14 cellular contexts compared by ENCODE assay signal in the genomic region with DNA sequence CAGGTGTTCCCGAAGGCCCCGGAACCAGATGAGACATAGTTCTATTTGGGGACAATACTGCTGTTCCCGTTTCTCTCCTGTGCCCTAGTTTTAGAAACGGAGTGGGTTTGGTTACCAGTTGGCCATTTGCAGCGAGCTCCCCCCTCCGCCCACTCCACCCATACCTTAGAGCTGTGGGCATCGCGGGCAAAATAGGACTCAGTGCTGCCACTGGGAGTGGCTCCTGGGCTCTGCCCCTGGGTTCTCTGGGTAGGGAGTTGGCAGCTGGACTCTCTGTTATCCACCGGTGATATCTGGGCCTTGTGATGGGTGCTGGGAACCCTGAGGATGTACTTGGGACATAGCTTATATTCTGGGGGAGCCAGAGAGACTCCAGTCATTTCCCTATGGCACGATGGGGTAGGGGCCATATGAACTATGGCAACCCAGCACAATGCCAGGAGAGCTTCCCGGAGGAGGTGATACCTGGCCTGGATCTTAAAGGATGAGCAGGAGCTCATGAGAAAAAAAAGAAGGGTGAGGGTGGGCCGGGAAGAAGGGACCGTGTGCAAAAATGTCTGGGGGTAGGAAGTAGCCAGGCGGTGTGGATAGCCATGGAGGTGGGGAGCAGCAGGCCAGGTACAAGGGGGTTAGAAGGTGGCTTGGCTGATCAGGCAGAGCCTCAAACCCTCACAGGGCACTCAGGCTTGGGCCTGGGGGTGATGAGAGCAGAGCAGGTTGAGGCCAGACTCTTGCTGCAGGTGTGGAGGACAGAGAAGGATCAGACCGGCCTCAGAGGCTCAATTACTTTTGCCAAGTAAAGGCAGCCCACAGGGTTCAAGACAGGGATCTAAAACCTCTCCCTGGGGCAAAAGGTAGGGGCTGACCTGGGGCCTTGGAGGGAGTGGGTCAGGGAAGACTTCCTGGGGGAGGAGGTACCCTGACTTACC. TPM values are rescaled to one million over a fixed set of nuclear protein-coding genes. Genes with fewer than 3 reads are reported as not detected.
DNase-seq lines count a peak whose midpoint lies in the region; TF ChIP-seq lines count a peak whose summit lies in the region.
"Had no signal": no experiment of that assay in that cellular context is flagged by ENCODE, and none has a peak within 500 bp of the region (broad histone marks: within the 10 kb centered on the region; RNA-seq: fewer than 3 reads in every experiment).

No MANE protein-coding gene starts in this region.

- TF ChIP-seq POLR2A in esophagus squamous epithelium (IDR thresholded peaks at IDR 0.05), result no peak

- peak overlapping the region; percentile 83 for H3K27ac ChIP-seq in BLaER1
- peak overlapping the region in 1 of 2 experiments; percentile 90; a peak in 2 of 4 replicates for H3K27ac ChIP-seq in SK-N-SH (ENCODE audit: low read depth in 2 of 2, low read length in 1 of 2)
- H3K27ac ChIP-seq in esophagus squamous epithelium, result peak overlapping the region in 3 of 4 donors; percentile 7 to 88 (median 83)
- H3K27ac ChIP-seq: VCaP had no signal

- no peak for TF ChIP-seq RAD21 in SK-N-SH (IDR thresholded peaks at IDR 0.05; ENCODE audit: low read length)

- DNase-seq in SK-N-SH (peak; percentile 10), esophagus squamous epithelium (lab: John Stamatoyannopoulos, UW) (no peak), posterior vena cava (ENCODE audit: low spot score) (peak; percentile 45), ACHN (no peak), NCI-H1436 treated with DMSO at 0.1 percent for 48 hours (lab: John Stamatoyannopoulos, UW) (no peak), GM10248 (ENCODE audit: extremely low spot score) (no peak)
- DNase-seq in stimulated activated CD4-positive, alpha-beta T cell treated with anti-CD3 and anti-CD28 coated beads, Interleukin-4, amount 100 ng/mL, for 24 hours, result no peak
- DNase-seq: activated CD8-positive, alpha-beta memory T cell treated with anti-CD3 and anti-CD28 coated beads for 24 hours; activated naive CD4-positive, alpha-beta T cell; NCI-H1092; NCI-H345; stimulated activated CD4-positive, alpha-beta T cell treated with anti-CD3 and anti-CD28 coated beads, Interleukin-1b, Interleukin-23, amount 100 ng/mL, for 48 hours had no signal

- peaks cover 78% of the 10 kb centered on the region for H3K4me1 ChIP-seq in BLaER1
- H3K4me1 ChIP-seq in SK-N-SH (ENCODE audit: control insufficient read depth in 1 of 2, insufficient read depth in 2 of 2, low read depth in 1 of 2, low read length in 1 of 2), result peaks cover 0 to 73% of the 10 kb centered on the region in 2 experiments; a peak in 2 of 4 replicates
- H3K4me1 ChIP-seq in esophagus squamous epithelium, result peaks cover 44 to 98% (median 45%) of the 10 kb centered on the region in 3 donors

- H3K4me3 ChIP-seq in BLaER1 (no peak overlapping the region), SK-N-SH (ENCODE audit: low read depth in 2 of 2, low read length in 1 of 2) (no peak overlapping the region), esophagus squamous epithelium (no peak overlapping the region)

- H4K20me1 ChIP-seq in BLaER1 (peaks cover 100% of the 10 kb centered on the region), SK-N-SH (ENCODE audit: insufficient read depth) (peaks cover 82% of the 10 kb centered on the region)

- H3K27me3 ChIP-seq in BLaER1 (no peaks in the 10 kb centered on the region), SK-N-SH (ENCODE audit: insufficient read depth) (no peaks in the 10 kb centered on the region), esophagus squamous epithelium (no peaks in the 10 kb centered on the region)

- H3K9ac ChIP-seq in BLaER1 (peak overlapping the region; percentile 68; the same call in 1 of the 2 replicates), SK-N-SH (no peak overlapping the region)

- WGBS in SK-N-SH (ENCODE audit: low lambda C conversion rate), result 89% methylated on average over 13 of the region's 15 CpGs
- WGBS in esophagus squamous epithelium, 2 donors, result 69 to 86% methylated on average over 7 to 10 of the region's 15 CpGs

- H3K79me2 ChIP-seq in SK-N-SH (ENCODE audit: insufficient read depth), result peaks cover 85% of the 10 kb centered on the region

- TF ChIP-seq EP300 in SK-N-SH (IDR thresholded peaks at IDR 0.05; ENCODE audit: borderline replicate concordance in 1 of 2, low read depth in 1 of 2, low read length in 1 of 2), result no peak

- intact Hi-C loops in esophagus squamous epithelium (cut with DNase I) (no loop called here), posterior vena cava (cut with DNase I) (no loop called here)

- H3K4me2 ChIP-seq in BLaER1, result peak overlapping the region; percentile 76
- no peak overlapping the region for H3K4me2 ChIP-seq in SK-N-SH

- in situ Hi-C loops in ACHN (cut with HindIII; ENCODE audit: low pct_ligation_motif_present, low pct_unique_long_range_greater_than_20kb, low sequenced_read_pairs), result no loop called here

- peaks cover 36% of the 10 kb centered on the region for H3K36me3 ChIP-seq in BLaER1
- peaks cover 0 to 23% of the 10 kb centered on the region in 2 experiments for H3K36me3 ChIP-seq in SK-N-SH (replicated peaks in 1 of 2; ENCODE audit: control insufficient read depth in 1 of 2, insufficient read depth in 2 of 2, low read length in 1 of 2)
- peaks cover 0 to 45% (median 0%) of the 10 kb centered on the region in 3 donors for H3K36me3 ChIP-seq in esophagus squamous epithelium

- POLR2A ChIA-PET in SK-N-SH (lab: Yijun Ruan, JAX), result no interaction called here
- POLR2A ChIA-PET in GM10248 (lab: Yijun Ruan, JAX), result interaction anchor here (0.9 kb wide), 1 partner anchor 8 kb away, joined by 3 read pairs; no protein-coding TSS in a partner anchor

- H3F3A ChIP-seq in SK-N-SH (replicated peaks; ENCODE audit: insufficient read depth), result no peaks in the 10 kb centered on the region

- no peaks in the 10 kb centered on the region for H3K9me2 ChIP-seq in SK-N-SH

- CTCF ChIA-PET in SK-N-SH (lab: Yijun Ruan, JAX), result interaction anchor here (0.7 to 3.3 kb wide), 7 partner anchors 9 to 152 kb away, joined by 3 to 16 read pairs (median 4); a partner anchor contains a TSS
- CTCF ChIA-PET in GM10248 (lab: Yijun Ruan, JAX), result interaction anchor here (0.8 to 1.8 kb wide), 4 partner anchors 10 to 85 kb away, joined by 3 to 6 read pairs (median 4); no protein-coding TSS in a partner anchor

- no peaks in the 10 kb centered on the region for H3K9me3 ChIP-seq in BLaER1
- H3K9me3 ChIP-seq in SK-N-SH, result no peaks in the 10 kb centered on the region
- no peaks in the 10 kb centered on the region for H3K9me3 ChIP-seq in esophagus squamous epithelium

- TF ChIP-seq CTCF in SK-N-SH (IDR thresholded peaks at IDR 0.05) (no peak), esophagus squamous epithelium (IDR thresholded peaks at IDR 0.05) (no peak), GM10248 (IDR thresholded peaks at IDR 0.05; ENCODE audit: control extremely low read depth, extremely low read depth, low read depth, missing control alignments) (no peak)

- H2AFZ ChIP-seq in SK-N-SH (ENCODE audit: low read depth), result no peak overlapping the region

TF ChIP-seq in SK-N-SH, 30 proteins besides CTCF, POLR2A, EP300 and RAD21:
- TF ChIP-seq POLR2AphosphoS5 (IDR thresholded peaks at IDR 0.05; ENCODE audit: low read depth, low read length) (no peak), NRF1 (IDR thresholded peaks at IDR 0.05; ENCODE audit: low read depth, low read length) (no peak), TEAD4 (IDR thresholded peaks at IDR 0.05; ENCODE audit: borderline replicate concordance, insufficient read depth) (no peak), RCOR1 (IDR thresholded peaks at IDR 0.05; ENCODE audit: low read length) (no peak), GATA2 (CRISPR knock-in tag; IDR thresholded peaks at IDR 0.05) (no peak), SIN3A (IDR thresholded peaks at IDR 0.05; ENCODE audit: borderline replicate concordance, low read depth, low read length) (no peak), YY1 (IDR thresholded peaks at IDR 0.05; ENCODE audit: low read depth) (no peak), SMC3 (IDR thresholded peaks at IDR 0.05; ENCODE audit: low read depth, low read length) (no peak), EZH2phosphoT487 (IDR thresholded peaks at IDR 0.05; ENCODE audit: borderline replicate concordance, low read depth) (no peak), FOSL2 (IDR thresholded peaks at IDR 0.05; ENCODE audit: borderline replicate concordance, low read depth) (no peak), MEF2A (IDR thresholded peaks at IDR 0.05; ENCODE audit: borderline replicate concordance, low read depth) (no peak), RFX5 (IDR thresholded peaks at IDR 0.05; ENCODE audit: low read length) (no peak), GABPA (IDR thresholded peaks at IDR 0.05; ENCODE audit: low read depth) (no peak), FOXJ3 (CRISPR knock-in tag; IDR thresholded peaks at IDR 0.05) (no peak), ELF1 (IDR thresholded peaks at IDR 0.05) (no peak), JUND (IDR thresholded peaks at IDR 0.05) (no peak), MXI1 (IDR thresholded peaks at IDR 0.05; ENCODE audit: low read depth, low read length) (no peak)
- TF ChIP-seq, protein P1, sequence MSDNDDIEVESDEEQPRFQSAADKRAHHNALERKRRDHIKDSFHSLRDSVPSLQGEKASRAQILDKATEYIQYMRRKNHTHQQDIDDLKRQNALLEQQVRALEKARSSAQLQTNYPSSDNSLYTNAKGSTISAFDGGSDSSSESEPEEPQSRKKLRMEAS (IDR thresholded peaks at IDR 0.05; ENCODE audit: low read depth), result no peak
- TF ChIP-seq, protein P2, sequence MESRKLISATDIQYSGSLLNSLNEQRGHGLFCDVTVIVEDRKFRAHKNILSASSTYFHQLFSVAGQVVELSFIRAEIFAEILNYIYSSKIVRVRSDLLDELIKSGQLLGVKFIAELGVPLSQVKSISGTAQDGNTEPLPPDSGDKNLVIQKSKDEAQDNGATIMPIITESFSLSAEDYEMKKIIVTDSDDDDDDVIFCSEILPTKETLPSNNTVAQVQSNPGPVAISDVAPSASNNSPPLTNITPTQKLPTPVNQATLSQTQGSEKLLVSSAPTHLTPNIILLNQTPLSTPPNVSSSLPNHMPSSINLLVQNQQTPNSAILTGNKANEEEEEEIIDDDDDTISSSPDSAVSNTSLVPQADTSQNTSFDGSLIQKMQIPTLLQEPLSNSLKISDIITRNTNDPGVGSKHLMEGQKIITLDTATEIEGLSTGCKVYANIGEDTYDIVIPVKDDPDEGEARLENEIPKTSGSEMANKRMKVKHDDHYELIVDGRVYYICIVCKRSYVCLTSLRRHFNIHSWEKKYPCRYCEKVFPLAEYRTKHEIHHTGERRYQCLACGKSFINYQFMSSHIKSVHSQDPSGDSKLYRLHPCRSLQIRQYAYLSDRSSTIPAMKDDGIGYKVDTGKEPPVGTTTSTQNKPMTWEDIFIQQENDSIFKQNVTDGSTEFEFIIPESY (IDR thresholded peaks at IDR 0.05; ENCODE audit: borderline replicate concordance, low read depth), result no peak

RNA-seq across cellular contexts. Expression of a gene that starts 9.6 kb away (rescaled TPM):
- polyA plus RNA-seq in SK-N-SH (2012; rRNA removed), result 23.8 and 25.6 TPM in 2 replicates
- polyA plus RNA-seq in SK-N-SH (2012; cell fraction: cytosol; rRNA removed), result 9.6 and 17.1 TPM in 2 replicates
- 49.2 and 58.8 TPM in 2 replicates for polyA plus RNA-seq in SK-N-SH (2012; cell fraction: nucleus; rRNA removed)
- 10 to 100 TPM; 32.4 to 46.5 (median 39.0) TPM for total RNA-seq in esophagus squamous epithelium
- total RNA-seq in posterior vena cava, result 10 to 100 TPM; 35.4 to 39.1 TPM

Comparison
In these comparisons a context has a peak if more than half of its experiments do, and no peak if none do; other contexts are left out.
1. DNase-seq: peak in SK-N-SH (single experiment) and posterior vena cava (single experiment); none in esophagus squamous epithelium (single experiment), ACHN (single experiment), stimulated activated CD4-positive, alpha-beta T cell treated with anti-CD3 and anti-CD28 coated beads, Interleukin-4, amount 100 ng/mL, for 24 hours (single experiment), NCI-H1436 treated with DMSO at 0.1 percent for 48 hours (single experiment) and GM10248 (single experiment).